In the genomic region with DNA sequence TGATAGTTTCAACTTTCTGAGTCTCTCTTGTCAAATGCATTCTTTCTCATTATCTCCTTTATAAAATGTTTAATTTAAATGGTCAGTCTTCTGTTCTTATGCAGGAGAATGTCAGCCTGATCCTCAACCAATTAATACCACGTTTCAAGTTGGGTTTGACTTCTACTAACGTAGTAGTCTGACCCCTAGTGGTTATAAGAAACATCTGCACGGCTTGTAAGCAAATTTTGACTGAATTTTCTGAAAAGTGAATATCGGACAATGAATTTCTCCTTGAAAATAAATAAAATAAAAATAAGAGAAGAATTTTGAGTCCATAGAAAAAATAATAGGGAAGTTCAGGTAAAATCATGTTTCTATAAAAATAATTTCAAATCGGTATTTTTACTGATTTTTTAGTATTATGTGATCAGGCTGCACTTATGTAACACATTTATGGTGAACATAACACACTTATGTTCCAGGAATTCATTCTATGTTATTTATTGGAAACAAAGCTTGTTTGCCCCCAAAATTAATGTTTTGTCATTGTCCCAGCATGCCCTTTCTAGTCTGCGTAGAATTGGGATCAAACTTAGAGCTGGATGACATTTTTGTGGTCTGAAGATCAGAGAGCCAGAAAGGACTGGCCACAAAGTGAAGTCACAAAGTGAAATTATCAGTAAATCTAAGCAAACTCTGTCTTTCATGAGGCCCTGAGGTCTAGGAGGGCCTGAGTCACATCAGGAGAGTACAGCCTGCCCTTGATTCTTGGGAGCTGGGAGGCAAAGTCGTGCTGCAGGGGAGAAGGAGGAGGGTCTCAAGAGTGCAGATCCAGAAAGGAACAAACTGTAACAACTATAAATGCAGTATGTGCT, we compare ENCODE assay signal across 8 cellular contexts.
DNase-seq lines count a peak whose midpoint lies in the region; ATAC-seq and TF ChIP-seq lines count a peak whose summit lies in the region.

No MANE protein-coding gene starts in this region.

- H3K36me3 ChIP-seq in colonic mucosa (no peaks in the 10 kb centered on the region), mesendoderm (ENCODE audit: control insufficient read depth, insufficient read depth, low read length) (no peaks in the 10 kb centered on the region)

- H3K9ac ChIP-seq in colonic mucosa (ENCODE audit: low read depth in 2 of 2, low read length in 2 of 2) (no peak overlapping the region), mesendoderm (ENCODE audit: low read length) (no peak overlapping the region)

- H3K4me1 ChIP-seq in colonic mucosa (no peaks in the 10 kb centered on the region), mesendoderm (ENCODE audit: control insufficient read depth, low read depth, low read length) (no peaks in the 10 kb centered on the region)

- no peak overlapping the region for H2BK15ac ChIP-seq in mesendoderm (replicated peaks; ENCODE audit: low read depth)

- no peaks in the 10 kb centered on the region for H3K9me3 ChIP-seq in colonic mucosa

- no peak overlapping the region for H3K4me2 ChIP-seq in mesendoderm (ENCODE audit: low read length)

- H3K4ac ChIP-seq in mesendoderm (ENCODE audit: low read depth, low read length): no peak overlapping the region

- peak; percentile 77 for TF ChIP-seq CTCF in colonic mucosa (IDR thresholded peaks at IDR 0.05)

- DNase-seq in G401 (ENCODE audit: low spot score): peak; percentile 34
- peak; percentile 65 for DNase-seq in HT1080 (ENCODE audit: low read depth)
- DNase-seq in NOMO-1 treated with DMSO at 0.1 percent for 48 hours (lab: John Stamatoyannopoulos, UW; ENCODE audit: unreplicated experiment): peak; percentile 56
- DNase-seq in colonic mucosa: no peak
- DNase-seq in mesendoderm: peak; percentile 57

- H2AK5ac ChIP-seq in mesendoderm (ENCODE audit: low read length): no peak overlapping the region

- H3K56ac ChIP-seq in mesendoderm (ENCODE audit: low read length): no peak overlapping the region

- H2BK5ac ChIP-seq in mesendoderm (ENCODE audit: low read length): no peak overlapping the region

- no peak for ATAC-seq in HG03439 (IDR thresholded peaks at IDR 0.05; ENCODE audit: unreplicated experiment)
- ATAC-seq in GM18858 (IDR thresholded peaks at IDR 0.05; ENCODE audit: unreplicated experiment): no peak
- ATAC-seq in HG02938 (IDR thresholded peaks at IDR 0.05; ENCODE audit: unreplicated experiment): no peak

- in situ Hi-C loops in G401 (cut with HindIII; ENCODE audit: low sequenced_read_pairs): no loop called here

- no peak overlapping the region for H3K4me3 ChIP-seq in colonic mucosa
- no peak overlapping the region for H3K4me3 ChIP-seq in mesendoderm (ENCODE audit: low read length)

- H3K79me1 ChIP-seq in mesendoderm (ENCODE audit: low read length): no peaks in the 10 kb centered on the region

- no peaks in the 10 kb centered on the region for H3K79me2 ChIP-seq in mesendoderm (ENCODE audit: control insufficient read depth, insufficient read depth, low read length)

- no peak overlapping the region for H2BK120ac ChIP-seq in mesendoderm (ENCODE audit: low read depth, low read length)

- H4K5ac ChIP-seq in mesendoderm (ENCODE audit: low read length): no peak overlapping the region

- H3K27me3 ChIP-seq in colonic mucosa (no peaks in the 10 kb centered on the region), mesendoderm (ENCODE audit: insufficient read depth, low read length, poor library complexity) (no peaks in the 10 kb centered on the region)

- no peak overlapping the region for H3K23ac ChIP-seq in mesendoderm (ENCODE audit: low read length)

- no peak overlapping the region for H4K8ac ChIP-seq in mesendoderm (ENCODE audit: low read depth, low read length)

- H3K27ac ChIP-seq in colonic mucosa (no peak overlapping the region), mesendoderm (ENCODE audit: low read depth, low read length) (no peak overlapping the region)

- intact Hi-C loops in colonic mucosa (cut with DNase I): loop anchor here (5.0 to 10.0 kb wide), 3 partner anchors 254 to 419 kb away; no protein-coding TSS in a partner anchor

- WGBS in mesendoderm (ENCODE audit: extremely low coverage, insufficient coverage, low lambda C conversion rate): no CpG with 5 or more reads among the region's 7 CpGs

- no peak overlapping the region for H3K18ac ChIP-seq in mesendoderm (ENCODE audit: low read length)
